Comparison of ENCODE assay signal across 14 cellular contexts in the genomic region with DNA sequence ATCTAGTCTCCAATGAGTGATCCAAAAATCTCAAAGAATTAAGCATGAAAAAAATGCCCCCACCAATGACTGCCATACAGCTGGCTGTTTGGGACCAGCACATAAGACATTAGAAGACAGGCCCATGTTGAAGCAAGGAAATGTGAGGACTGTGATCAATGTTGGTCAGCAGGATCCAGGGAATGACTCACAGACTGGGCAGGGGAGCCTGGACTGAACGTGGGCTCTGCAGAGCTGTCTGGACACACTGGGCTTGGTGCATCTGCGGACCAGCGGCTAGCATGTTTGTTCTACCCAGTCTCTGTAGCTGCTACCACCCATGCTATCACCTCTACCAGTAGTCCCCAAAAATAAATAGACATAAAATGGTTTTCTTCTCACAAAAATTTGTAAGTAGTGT.
DNase-seq lines count a peak whose midpoint lies in the region; ATAC-seq and TF ChIP-seq lines count a peak whose summit lies in the region.
"Had no signal": no experiment of that assay in that cellular context is flagged by ENCODE, and none has a peak within 500 bp of the region (broad histone marks: within the 10 kb centered on the region; RNA-seq: fewer than 3 reads in every experiment).

No MANE protein-coding gene starts in this region.

- peak overlapping the region; percentile 75 for H3K27ac Mint-ChIP-seq in osteocyte (ENCODE audit: unreplicated experiment)
- no peak overlapping the region for H3K27ac Mint-ChIP-seq in activated T-cell treated with anti-CD3 and anti-CD28 coated beads, Interleukin-2, amount 50 U/mL, for 24 hours
- H3K27ac Mint-ChIP-seq: T-helper 17 cell had no signal

- no peak overlapping the region for H3K4me3 Mint-ChIP-seq in osteocyte (ENCODE audit: unreplicated experiment)
- no peak overlapping the region for H3K4me3 Mint-ChIP-seq in activated T-cell treated with anti-CD3 and anti-CD28 coated beads, Interleukin-2, amount 50 U/mL, for 24 hours
- H3K4me3 Mint-ChIP-seq: T-helper 17 cell had no signal

- no peaks in the 10 kb centered on the region for H3K27me3 Mint-ChIP-seq in osteocyte (ENCODE audit: unreplicated experiment)
- H3K27me3 Mint-ChIP-seq in activated T-cell treated with anti-CD3 and anti-CD28 coated beads, Interleukin-2, amount 50 U/mL, for 24 hours: peaks cover 7% of the 10 kb centered on the region

- no peak for TF ChIP-seq CTCF in foreskin fibroblast (IDR thresholded peaks at IDR 0.05; ENCODE audit: low read depth, low read length)
- TF ChIP-seq CTCF in osteocyte (IDR thresholded peaks at IDR 0.05): no peak

- H3K4me3 ChIP-seq in foreskin fibroblast (ENCODE audit: low read depth in 1 of 2, low read length in 2 of 2): no peak overlapping the region

- peaks cover 63% of the 10 kb centered on the region for H3K4me1 Mint-ChIP-seq in osteocyte (ENCODE audit: unreplicated experiment)
- H3K4me1 Mint-ChIP-seq in activated T-cell treated with anti-CD3 and anti-CD28 coated beads, Interleukin-2, amount 50 U/mL, for 24 hours (ENCODE audit: low read depth): no peaks in the 10 kb centered on the region
- H3K4me1 Mint-ChIP-seq: T-helper 17 cell had no signal

- H3K36me3 Mint-ChIP-seq in osteocyte (ENCODE audit: unreplicated experiment): no peaks in the 10 kb centered on the region
- H3K36me3 Mint-ChIP-seq in activated T-cell treated with anti-CD3 and anti-CD28 coated beads, Interleukin-2, amount 50 U/mL, for 24 hours (ENCODE audit: low read depth): no peaks in the 10 kb centered on the region

- ATAC-seq in SK-N-SH treated with all-trans-retinoic acid at 6 μM for 48 hours: peak; percentile 95
- ATAC-seq: left lobe of liver, T-helper 17 cell had no signal

- DNase-seq in EL: peak; percentile 77
- DNase-seq in foreskin fibroblast: peak; percentile 54 to 76
- DNase-seq in osteocyte (ENCODE audit: extremely low spot score, unreplicated experiment): no peak
- no peak for DNase-seq in SW 1271 (lab: John Stamatoyannopoulos, UW)
- no peak for DNase-seq in activated CD4-positive, alpha-beta T cell treated with anti-CD3 and anti-CD28 coated beads for 48 hours
- no peak for DNase-seq in activated T-cell treated with anti-CD3 and anti-CD28 coated beads, Interleukin-2, amount 50 U/mL, for 24 hours
- no peak for DNase-seq in HuH-7 (ENCODE audit: low spot score)
- DNase-seq: GOT3; NCI-H526; small intestine; stimulated activated CD8-positive, alpha-beta memory T cell treated with anti-CD3 and anti-CD28 coated beads, Interleukin-4, amount 100 ng/mL, for 48 hours; T-helper 17 cell had no signal

- no peaks in the 10 kb centered on the region for H3K9me3 Mint-ChIP-seq in osteocyte (ENCODE audit: unreplicated experiment)
- no peaks in the 10 kb centered on the region for H3K9me3 Mint-ChIP-seq in activated T-cell treated with anti-CD3 and anti-CD28 coated beads, Interleukin-2, amount 50 U/mL, for 24 hours

TF ChIP-seq in SK-N-SH treated with all-trans-retinoic acid at 6 μM for 48 hours, 23 proteins besides CTCF, POLR2A, EP300 and RAD21:
- TF ChIP-seq ZNF565 (CRISPR knock-in tag; conservative IDR thresholded peaks at IDR 0.05; ENCODE audit: low read depth): no peak
- no peak for TF ChIP-seq GLIS3 (CRISPR knock-in tag; IDR thresholded peaks at IDR 0.05)
- no peak for TF ChIP-seq TCF4 (CRISPR knock-in tag; IDR thresholded peaks at IDR 0.05; ENCODE audit: borderline replicate concordance)
- TF ChIP-seq, protein P1, sequence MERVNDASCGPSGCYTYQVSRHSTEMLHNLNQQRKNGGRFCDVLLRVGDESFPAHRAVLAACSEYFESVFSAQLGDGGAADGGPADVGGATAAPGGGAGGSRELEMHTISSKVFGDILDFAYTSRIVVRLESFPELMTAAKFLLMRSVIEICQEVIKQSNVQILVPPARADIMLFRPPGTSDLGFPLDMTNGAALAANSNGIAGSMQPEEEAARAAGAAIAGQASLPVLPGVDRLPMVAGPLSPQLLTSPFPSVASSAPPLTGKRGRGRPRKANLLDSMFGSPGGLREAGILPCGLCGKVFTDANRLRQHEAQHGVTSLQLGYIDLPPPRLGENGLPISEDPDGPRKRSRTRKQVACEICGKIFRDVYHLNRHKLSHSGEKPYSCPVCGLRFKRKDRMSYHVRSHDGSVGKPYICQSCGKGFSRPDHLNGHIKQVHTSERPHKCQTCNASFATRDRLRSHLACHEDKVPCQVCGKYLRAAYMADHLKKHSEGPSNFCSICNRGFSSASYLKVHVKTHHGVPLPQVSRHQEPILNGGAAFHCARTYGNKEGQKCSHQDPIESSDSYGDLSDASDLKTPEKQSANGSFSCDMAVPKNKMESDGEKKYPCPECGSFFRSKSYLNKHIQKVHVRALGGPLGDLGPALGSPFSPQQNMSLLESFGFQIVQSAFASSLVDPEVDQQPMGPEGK (CRISPR knock-in tag; IDR thresholded peaks at IDR 0.05; ENCODE audit: borderline replicate concordance): no peak
- TF ChIP-seq ZNF8 (CRISPR knock-in tag; IDR thresholded peaks at IDR 0.05): no peak
- TF ChIP-seq ZNF70 (CRISPR knock-in tag; IDR thresholded peaks at IDR 0.05): no peak
- TF ChIP-seq ISL1 (CRISPR knock-in tag; IDR thresholded peaks at IDR 0.05): no peak
- no peak for TF ChIP-seq OSR1 (CRISPR knock-in tag; IDR thresholded peaks at IDR 0.05)
- no peak for TF ChIP-seq TOX (CRISPR knock-in tag; IDR thresholded peaks at IDR 0.05; ENCODE audit: borderline replicate concordance)
- TF ChIP-seq RARB (CRISPR knock-in tag; IDR thresholded peaks at IDR 0.05): no peak
- TF ChIP-seq ZC3H10 (CRISPR knock-in tag; IDR thresholded peaks at IDR 0.05): no peak
- TF ChIP-seq SNAI2 (CRISPR knock-in tag; IDR thresholded peaks at IDR 0.05): no peak
- TF ChIP-seq, protein P2, sequence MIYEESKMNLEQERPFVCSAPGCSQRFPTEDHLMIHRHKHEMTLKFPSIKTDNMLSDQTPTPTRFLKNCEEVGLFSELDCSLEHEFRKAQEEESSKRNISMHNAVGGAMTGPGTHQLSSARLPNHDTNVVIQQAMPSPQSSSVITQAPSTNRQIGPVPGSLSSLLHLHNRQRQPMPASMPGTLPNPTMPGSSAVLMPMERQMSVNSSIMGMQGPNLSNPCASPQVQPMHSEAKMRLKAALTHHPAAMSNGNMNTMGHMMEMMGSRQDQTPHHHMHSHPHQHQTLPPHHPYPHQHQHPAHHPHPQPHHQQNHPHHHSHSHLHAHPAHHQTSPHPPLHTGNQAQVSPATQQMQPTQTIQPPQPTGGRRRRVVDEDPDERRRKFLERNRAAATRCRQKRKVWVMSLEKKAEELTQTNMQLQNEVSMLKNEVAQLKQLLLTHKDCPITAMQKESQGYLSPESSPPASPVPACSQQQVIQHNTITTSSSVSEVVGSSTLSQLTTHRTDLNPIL (CRISPR knock-in tag; IDR thresholded peaks at IDR 0.05; ENCODE audit: low read depth): no peak
- TF ChIP-seq, protein P3, sequence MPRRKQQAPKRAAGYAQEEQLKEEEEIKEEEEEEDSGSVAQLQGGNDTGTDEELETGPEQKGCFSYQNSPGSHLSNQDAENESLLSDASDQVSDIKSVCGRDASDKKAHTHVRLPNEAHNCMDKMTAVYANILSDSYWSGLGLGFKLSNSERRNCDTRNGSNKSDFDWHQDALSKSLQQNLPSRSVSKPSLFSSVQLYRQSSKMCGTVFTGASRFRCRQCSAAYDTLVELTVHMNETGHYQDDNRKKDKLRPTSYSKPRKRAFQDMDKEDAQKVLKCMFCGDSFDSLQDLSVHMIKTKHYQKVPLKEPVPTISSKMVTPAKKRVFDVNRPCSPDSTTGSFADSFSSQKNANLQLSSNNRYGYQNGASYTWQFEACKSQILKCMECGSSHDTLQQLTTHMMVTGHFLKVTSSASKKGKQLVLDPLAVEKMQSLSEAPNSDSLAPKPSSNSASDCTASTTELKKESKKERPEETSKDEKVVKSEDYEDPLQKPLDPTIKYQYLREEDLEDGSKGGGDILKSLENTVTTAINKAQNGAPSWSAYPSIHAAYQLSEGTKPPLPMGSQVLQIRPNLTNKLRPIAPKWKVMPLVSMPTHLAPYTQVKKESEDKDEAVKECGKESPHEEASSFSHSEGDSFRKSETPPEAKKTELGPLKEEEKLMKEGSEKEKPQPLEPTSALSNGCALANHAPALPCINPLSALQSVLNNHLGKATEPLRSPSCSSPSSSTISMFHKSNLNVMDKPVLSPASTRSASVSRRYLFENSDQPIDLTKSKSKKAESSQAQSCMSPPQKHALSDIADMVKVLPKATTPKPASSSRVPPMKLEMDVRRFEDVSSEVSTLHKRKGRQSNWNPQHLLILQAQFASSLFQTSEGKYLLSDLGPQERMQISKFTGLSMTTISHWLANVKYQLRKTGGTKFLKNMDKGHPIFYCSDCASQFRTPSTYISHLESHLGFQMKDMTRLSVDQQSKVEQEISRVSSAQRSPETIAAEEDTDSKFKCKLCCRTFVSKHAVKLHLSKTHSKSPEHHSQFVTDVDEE (CRISPR knock-in tag; IDR thresholded peaks at IDR 0.05): no peak
- no peak for TF ChIP-seq BACH2 (CRISPR knock-in tag; IDR thresholded peaks at IDR 0.05; ENCODE audit: borderline replicate concordance)

Comparison
In these comparisons a context has a peak if more than half of its experiments do, and no peak if none do; other contexts are left out.
1. DNase-seq: peak in EL (single experiment) and foreskin fibroblast (2 of 2); none in osteocyte (single experiment), SW 1271 (0 of 2), activated CD4-positive, alpha-beta T cell treated with anti-CD3 and anti-CD28 coated beads for 48 hours (single experiment), activated T-cell treated with anti-CD3 and anti-CD28 coated beads, Interleukin-2, amount 50 U/mL, for 24 hours (single experiment) and HuH-7 (single experiment).